8 cellular contexts compared by ENCODE assay signal in the genomic region with DNA sequence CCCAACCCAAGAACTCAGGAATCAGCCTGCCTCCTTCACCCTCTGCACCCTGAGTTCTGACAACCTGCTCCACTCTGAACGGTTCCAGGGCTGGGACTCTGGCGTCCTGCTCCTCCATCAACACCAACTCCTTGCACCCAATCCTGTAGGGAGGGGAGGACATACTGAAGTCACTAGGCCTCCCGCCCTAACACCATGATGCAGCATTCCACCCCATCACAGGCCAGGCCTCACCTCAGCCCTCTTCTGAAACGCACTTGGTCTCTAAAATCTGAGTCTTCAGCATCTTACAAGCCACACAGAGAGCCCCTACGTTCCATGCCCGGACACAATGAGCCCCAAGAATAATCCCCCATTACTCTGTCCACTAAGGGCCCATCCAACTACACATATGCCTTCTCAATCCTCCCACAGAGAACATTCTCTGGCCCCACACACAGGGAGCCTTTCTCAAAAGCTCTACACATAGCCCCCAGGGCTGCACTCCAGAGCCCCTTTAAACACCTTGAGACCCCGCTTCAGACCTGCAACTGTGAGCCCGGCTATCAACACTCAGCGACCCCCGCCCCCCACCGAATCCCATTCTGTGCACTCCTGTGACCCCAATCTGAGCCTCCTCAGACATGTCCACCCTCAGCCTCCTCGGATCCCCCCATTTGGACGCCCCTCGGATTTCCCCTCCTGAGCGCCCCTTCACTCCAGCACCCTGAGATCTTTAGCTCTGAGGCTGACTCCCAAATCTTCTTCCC. TPM values are rescaled to one million over a fixed set of nuclear protein-coding genes. Genes with fewer than 3 reads are reported as not detected.
DNase-seq lines count a peak whose midpoint lies in the region; ATAC-seq and TF ChIP-seq lines count a peak whose summit lies in the region.

No MANE protein-coding gene starts in this region.

- H3K36me3 ChIP-seq in HAP-1 (replicated peaks), result no peaks in the 10 kb centered on the region; the same call in 1 of the 2 replicates
- no peaks in the 10 kb centered on the region for H3K36me3 ChIP-seq in smooth muscle cell (ENCODE audit: low read depth)

- H3K9me3 ChIP-seq in HAP-1 (no peaks in the 10 kb centered on the region), smooth muscle cell (replicated peaks; ENCODE audit: low read depth) (no peaks in the 10 kb centered on the region)

- in situ Hi-C loops in HAP-1 (cut with MboI; ENCODE audit: low sequenced_read_pairs) (no loop called here), KBM-7 (cut with MboI; ENCODE audit: low pct_unique_long_range_greater_than_20kb, low sequenced_read_pairs) (no loop called here)

- TF ChIP-seq CTCF in WI38 (IDR thresholded peaks at IDR 0.05; ENCODE audit: low read depth, low read length), result no peak
- no peak for TF ChIP-seq CTCF in glutamatergic neuron (IDR thresholded peaks at IDR 0.05; ENCODE audit: partially characterized antibody, unreplicated experiment)
- TF ChIP-seq CTCF in smooth muscle cell (IDR thresholded peaks at IDR 0.05; ENCODE audit: borderline replicate concordance, insufficient read depth, poor library complexity, severe bottlenecking), result no peak

- 36% methylated on average over 15 of the region's 15 CpGs for WGBS in smooth muscle cell (ENCODE audit: low lambda C conversion rate)

- H3K9me3 Mint-ChIP-seq in glutamatergic neuron (ENCODE audit: unreplicated experiment), result peaks cover 3% of the 10 kb centered on the region

- no peak for TF ChIP-seq POLR2A in GM18505 (IDR thresholded peaks at IDR 0.05; ENCODE audit: borderline replicate concordance, extremely low read depth, insufficient read depth, insufficient read length)

- ATAC-seq in GM18505 (IDR thresholded peaks at IDR 0.05; ENCODE audit: unreplicated experiment), result no peak

- H3K36me3 Mint-ChIP-seq in glutamatergic neuron (ENCODE audit: unreplicated experiment), result peaks cover 7% of the 10 kb centered on the region

- no peaks in the 10 kb centered on the region for H3F3A ChIP-seq in smooth muscle cell (ENCODE audit: low read depth)

- H3K4me1 ChIP-seq in HAP-1 (peaks cover 8% of the 10 kb centered on the region), smooth muscle cell (ENCODE audit: low read depth) (peaks cover 16% of the 10 kb centered on the region)

- H3K79me2 ChIP-seq in smooth muscle cell (ENCODE audit: low read depth), result peaks cover 4% of the 10 kb centered on the region

- H3K27me3 ChIP-seq in HAP-1 (ENCODE audit: low read depth), result no peaks in the 10 kb centered on the region
- H3K27me3 ChIP-seq in smooth muscle cell (ENCODE audit: low read depth), result no peaks in the 10 kb centered on the region

- H4K20me1 ChIP-seq in smooth muscle cell (ENCODE audit: low read depth), result no peaks in the 10 kb centered on the region

- H3K27ac ChIP-seq in smooth muscle cell (ENCODE audit: low read depth), result no peak overlapping the region

- H3K27me3 Mint-ChIP-seq in glutamatergic neuron (ENCODE audit: unreplicated experiment), result peaks cover 9% of the 10 kb centered on the region

- H3K4me3 ChIP-seq in HAP-1 (peak overlapping the region; percentile 66), WI38 (ENCODE audit: low read depth, low read length) (peak overlapping the region; percentile 94), smooth muscle cell (peak overlapping the region; percentile 70)

- DNase-seq in HAP-1 (ENCODE audit: low spot score in 2 of 2) (no peak), glutamatergic neuron (no peak), smooth muscle cell (lab: John Stamatoyannopoulos, UW; ENCODE audit: unreplicated experiment) (no peak), KBM-7 (no peak), retina (no peak), ureter (ENCODE audit: low spot score) (no peak)

- H3K4me1 Mint-ChIP-seq in glutamatergic neuron (ENCODE audit: low read depth, unreplicated experiment), result peaks cover 15% of the 10 kb centered on the region

- H3K27ac Mint-ChIP-seq in glutamatergic neuron (ENCODE audit: unreplicated experiment), result peak overlapping the region; percentile 81

- peak overlapping the region; percentile 96 for H3K4me2 ChIP-seq in smooth muscle cell

- peak overlapping the region; percentile 83 for H3K9ac ChIP-seq in smooth muscle cell (ENCODE audit: low read depth)

- H2AFZ ChIP-seq in smooth muscle cell (ENCODE audit: low read depth), result peak overlapping the region; percentile 93

- H3K4me3 Mint-ChIP-seq in glutamatergic neuron (ENCODE audit: unreplicated experiment), result peak overlapping the region; percentile 99

RNA-seq across cellular contexts. Expression of a gene that starts 0.6 kb away (rescaled TPM):
- total RNA-seq in glutamatergic neuron (ENCODE audit: unreplicated experiment), result 29.5 TPM
- 26.2 and 35.4 TPM in 2 replicates for total RNA-seq in smooth muscle cell
- 36.1 and 37.4 TPM in 2 replicates for polyA plus RNA-seq in smooth muscle cell
- total RNA-seq in ureter, result 23.8 TPM

RNA-seq across cellular contexts. Expression of a gene that starts 4.8 kb away (rescaled TPM):
- total RNA-seq in glutamatergic neuron (ENCODE audit: unreplicated experiment), result 2.0 TPM
- 1.1 and 1.9 TPM in 2 replicates for total RNA-seq in smooth muscle cell
- 2.6 and 8.8 TPM in 2 replicates for polyA plus RNA-seq in smooth muscle cell
- 4.1 TPM for total RNA-seq in ureter

RNA-seq across cellular contexts. Expression of a gene that starts 18.5 kb away (rescaled TPM):
- total RNA-seq in glutamatergic neuron (ENCODE audit: unreplicated experiment), result 17.7 TPM
- total RNA-seq in smooth muscle cell, result 24.0 TPM in 2 replicates
- polyA plus RNA-seq in smooth muscle cell, result 27.1 and 27.7 TPM in 2 replicates
- total RNA-seq in ureter, result 13.8 TPM

RNA-seq across cellular contexts. Expression of a gene that starts 19.2 kb away (rescaled TPM):
- total RNA-seq in glutamatergic neuron (ENCODE audit: unreplicated experiment), result 146 TPM
- total RNA-seq in smooth muscle cell, result 3.7 and 10.7 TPM in 2 replicates
- 35.2 and 36.7 TPM in 2 replicates for polyA plus RNA-seq in smooth muscle cell
- total RNA-seq in ureter, result 14.9 TPM

RNA-seq across cellular contexts. Expression of a gene that starts 40.6 kb away (rescaled TPM):
- total RNA-seq in glutamatergic neuron (ENCODE audit: unreplicated experiment) (10.1 TPM), smooth muscle cell (9.3 and 13.1 TPM in 2 replicates), ureter (3.8 TPM)
- 13.1 and 22.9 TPM in 2 replicates for polyA plus RNA-seq in smooth muscle cell
